ENCODE assay signal across 9 cellular contexts in the genomic region with DNA sequence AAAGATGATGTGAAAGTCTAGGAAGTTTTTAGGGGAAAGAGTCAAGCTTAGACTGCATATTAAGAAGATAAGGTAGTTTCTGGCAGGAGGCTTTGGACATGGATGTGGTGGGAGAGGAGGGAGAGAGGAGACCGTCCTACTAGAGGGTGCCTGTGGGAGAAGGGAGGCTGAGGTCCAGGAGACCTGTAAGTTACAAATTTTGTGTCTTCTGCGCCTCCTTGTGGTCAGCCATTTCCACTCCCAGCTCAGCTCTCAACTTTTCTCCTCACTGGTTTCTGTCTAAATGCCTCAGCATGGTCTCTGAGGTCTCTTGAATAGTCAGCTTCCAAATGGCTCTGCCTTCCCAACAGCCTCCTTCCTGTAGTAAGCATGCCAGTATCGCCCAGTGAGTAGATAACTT.
DNase-seq lines count a peak whose midpoint lies in the region; ATAC-seq and TF ChIP-seq lines count a peak whose summit lies in the region.
"Had no signal": no experiment of that assay in that cellular context is flagged by ENCODE, and none has a peak within 500 bp of the region (broad histone marks: within the 10 kb centered on the region; RNA-seq: fewer than 3 reads in every experiment).

No MANE protein-coding gene starts in this region.

- peaks cover 5% of the 10 kb centered on the region for H3K4me1 Mint-ChIP-seq in glutamatergic neuron (ENCODE audit: low read depth, unreplicated experiment)

- peak; percentile 13 for DNase-seq in NCI-H1694 (lab: John Stamatoyannopoulos, UW)
- no peak for DNase-seq in NCI-H1694 treated with DMSO at 0.1 percent for 48 hours (lab: John Stamatoyannopoulos, UW)
- peak; percentile 45 for DNase-seq in Jurkat, Clone E6-1 (ENCODE audit: low read depth, low spot score)
- peak; percentile 66 for DNase-seq in glutamatergic neuron
- DNase-seq in skeletal muscle cell (ENCODE audit: low read depth) = peak; percentile 6
- DNase-seq in inferior parietal cortex (ENCODE audit: extremely low spot score) = no peak

- no peak for ATAC-seq in GM18502 (IDR thresholded peaks at IDR 0.05; ENCODE audit: poor library complexity, unreplicated experiment)

- H3K27ac Mint-ChIP-seq in glutamatergic neuron (ENCODE audit: unreplicated experiment) = no peak overlapping the region

- no peak overlapping the region for H3K4me3 Mint-ChIP-seq in glutamatergic neuron (ENCODE audit: unreplicated experiment)

- no peak overlapping the region for H3K27ac ChIP-seq in VCaP
- H3K27ac ChIP-seq: BLaER1 treated with 17β-estradiol and CSF1 and Interleukin-3, amounts not matched to agents 10 nM and 100 nM had no signal

- H3K4me3 ChIP-seq in Jurkat, Clone E6-1 (ENCODE audit: low read length) = no peak overlapping the region
- no peak overlapping the region for H3K4me3 ChIP-seq in skeletal muscle cell (ENCODE audit: low read depth, low read length)
- H3K4me3 ChIP-seq: BLaER1 treated with 17β-estradiol and CSF1 and Interleukin-3, amounts not matched to agents 10 nM and 100 nM had no signal

- TF ChIP-seq CTCF in VCaP (conservative IDR thresholded peaks at IDR 0.05) (peak; percentile 71), glutamatergic neuron (IDR thresholded peaks at IDR 0.05; ENCODE audit: partially characterized antibody, unreplicated experiment) (peak; percentile 75)

- H3K36me3 Mint-ChIP-seq in glutamatergic neuron (ENCODE audit: unreplicated experiment) = no peaks in the 10 kb centered on the region

- H3K9me3 Mint-ChIP-seq in glutamatergic neuron (ENCODE audit: unreplicated experiment) = no peaks in the 10 kb centered on the region

- peaks cover 1% of the 10 kb centered on the region for H3K27me3 Mint-ChIP-seq in glutamatergic neuron (ENCODE audit: unreplicated experiment)

Comparison
In these comparisons a context has a peak if more than half of its experiments do, and no peak if none do; other contexts are left out.
1. DNase-seq: peak in NCI-H1694 (single experiment), Jurkat, Clone E6-1 (single experiment), glutamatergic neuron (single experiment) and skeletal muscle cell (single experiment); none in NCI-H1694 treated with DMSO at 0.1 percent for 48 hours (single experiment) and inferior parietal cortex (single experiment).